ENCODE assay signal across 1 cellular context in the genomic region with DNA sequence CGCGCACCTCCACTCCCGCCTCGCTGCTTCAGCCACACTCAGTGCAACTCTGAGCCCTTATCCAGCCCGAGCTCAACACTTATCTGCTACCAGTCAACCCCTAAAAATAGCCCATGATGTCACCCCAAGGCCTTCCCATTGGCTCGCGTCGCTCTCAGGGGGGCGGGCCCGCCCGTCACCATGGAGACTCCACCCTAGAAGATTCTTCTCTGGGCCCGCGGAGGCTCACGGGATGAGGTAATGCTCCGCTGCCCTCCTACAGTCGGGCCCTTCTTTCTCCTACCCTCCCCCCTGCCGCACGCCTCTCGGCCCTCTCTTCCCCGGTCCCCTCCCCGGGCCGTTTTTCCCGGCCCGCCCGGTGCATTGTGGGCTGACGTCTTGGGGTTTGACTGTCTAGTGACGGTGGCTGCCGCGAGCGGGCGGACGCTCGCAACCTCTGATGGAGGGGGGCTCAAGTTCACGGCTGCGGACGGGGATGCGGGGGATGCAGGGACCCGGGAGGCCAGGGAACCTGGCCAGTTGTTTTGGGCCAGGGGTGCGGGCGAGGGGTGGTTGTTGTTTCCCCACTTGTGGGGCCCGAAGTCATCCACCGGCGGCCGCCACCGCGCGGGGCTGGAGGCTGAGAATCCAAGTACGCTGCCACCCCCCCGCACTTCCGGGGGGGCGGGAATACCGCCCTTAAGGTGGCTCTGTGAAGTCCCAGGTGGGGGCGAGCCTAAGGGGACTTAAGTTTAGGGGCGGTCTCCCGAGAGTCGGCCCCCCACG.
A peak's percentile ranks its signal among the peaks of the same experiment; 100 is the strongest.
TF ChIP-seq lines count a peak whose summit lies in the region.

Gene JUN (minus strand): TSS at position 55 of the 765 bp plus-strand sequence. CDS start 977 bp downstream, outside the sequence.

TF ChIP-seq in K562, 482 proteins besides CTCF, POLR2A, EP300 and RAD21 (continued from another document and continues in another):
- TF ChIP-seq, protein P1, sequence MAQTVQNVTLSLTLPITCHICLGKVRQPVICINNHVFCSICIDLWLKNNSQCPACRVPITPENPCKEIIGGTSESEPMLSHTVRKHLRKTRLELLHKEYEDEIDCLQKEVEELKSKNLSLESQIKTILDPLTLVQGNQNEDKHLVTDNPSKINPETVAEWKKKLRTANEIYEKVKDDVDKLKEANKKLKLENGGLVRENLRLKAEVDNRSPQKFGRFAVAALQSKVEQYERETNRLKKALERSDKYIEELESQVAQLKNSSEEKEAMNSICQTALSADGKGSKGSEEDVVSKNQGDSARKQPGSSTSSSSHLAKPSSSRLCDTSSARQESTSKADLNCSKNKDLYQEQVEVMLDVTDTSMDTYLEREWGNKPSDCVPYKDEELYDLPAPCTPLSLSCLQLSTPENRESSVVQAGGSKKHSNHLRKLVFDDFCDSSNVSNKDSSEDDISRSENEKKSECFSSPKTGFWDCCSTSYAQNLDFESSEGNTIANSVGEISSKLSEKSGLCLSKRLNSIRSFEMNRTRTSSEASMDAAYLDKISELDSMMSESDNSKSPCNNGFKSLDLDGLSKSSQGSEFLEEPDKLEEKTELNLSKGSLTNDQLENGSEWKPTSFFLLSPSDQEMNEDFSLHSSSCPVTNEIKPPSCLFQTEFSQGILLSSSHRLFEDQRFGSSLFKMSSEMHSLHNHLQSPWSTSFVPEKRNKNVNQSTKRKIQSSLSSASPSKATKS (CRISPR knock-in tag; IDR thresholded peaks at IDR 0.05), result 0 out of 2 replicates have a peak, but pooled peaks have one; percentile 23
- peak in 1 of 2 experiments; percentile 84; a peak in 2 of 4 replicates for TF ChIP-seq SRF (CRISPR knock-in tag; IDR thresholded peaks at IDR 0.05)
- no peak for TF ChIP-seq KLF6 (CRISPR knock-in tag; IDR thresholded peaks at IDR 0.05; ENCODE audit: borderline replicate concordance)
- TF ChIP-seq RBM14 (IDR thresholded peaks at IDR 0.05; ENCODE audit: borderline replicate concordance, insufficient read depth, low read depth, low read length), result no peak
- no peak; a peak in 2 of 4 replicates for TF ChIP-seq HDAC1 (IDR thresholded peaks at IDR 0.05)
- TF ChIP-seq, protein P2, sequence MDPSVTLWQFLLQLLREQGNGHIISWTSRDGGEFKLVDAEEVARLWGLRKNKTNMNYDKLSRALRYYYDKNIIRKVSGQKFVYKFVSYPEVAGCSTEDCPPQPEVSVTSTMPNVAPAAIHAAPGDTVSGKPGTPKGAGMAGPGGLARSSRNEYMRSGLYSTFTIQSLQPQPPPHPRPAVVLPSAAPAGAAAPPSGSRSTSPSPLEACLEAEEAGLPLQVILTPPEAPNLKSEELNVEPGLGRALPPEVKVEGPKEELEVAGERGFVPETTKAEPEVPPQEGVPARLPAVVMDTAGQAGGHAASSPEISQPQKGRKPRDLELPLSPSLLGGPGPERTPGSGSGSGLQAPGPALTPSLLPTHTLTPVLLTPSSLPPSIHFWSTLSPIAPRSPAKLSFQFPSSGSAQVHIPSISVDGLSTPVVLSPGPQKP (CRISPR knock-in tag; IDR thresholded peaks at IDR 0.05), result no peak
- TF ChIP-seq ZNF518B (CRISPR knock-in tag; IDR thresholded peaks at IDR 0.05), result no peak
- peak; percentile 98 for TF ChIP-seq SMAD1 (IDR thresholded peaks at IDR 0.05; ENCODE audit: low read depth, low read length, partially characterized antibody)
- TF ChIP-seq MEF2D (tag; conservative IDR thresholded peaks at IDR 0.05; ENCODE audit: low read depth), result peak; percentile 99
- TF ChIP-seq HMGN3 (IDR thresholded peaks at IDR 0.05; ENCODE audit: borderline replicate concordance, extremely low read depth, insufficient read length, low read depth, low read length), result peak; percentile 80
- peak; percentile 38; the same call in 1 of the 2 replicates for TF ChIP-seq SMARCE1 (IDR thresholded peaks at IDR 0.05)
- TF ChIP-seq ZNF583 (CRISPR knock-in tag; IDR thresholded peaks at IDR 0.05), result no peak
- peak; percentile 16; the same call in 1 of the 2 replicates for TF ChIP-seq MTA1 (IDR thresholded peaks at IDR 0.05; ENCODE audit: borderline replicate concordance)
- no peak for TF ChIP-seq CBX3 (IDR thresholded peaks at IDR 0.05; ENCODE audit: borderline replicate concordance in 1 of 2, low read length in 2 of 2)
- no peak for TF ChIP-seq ELF4 (CRISPR knock-in tag; IDR thresholded peaks at IDR 0.05)
- no peak for TF ChIP-seq RERE (CRISPR knock-in tag; IDR thresholded peaks at IDR 0.05; ENCODE audit: borderline replicate concordance)
- TF ChIP-seq TEAD4 (IDR thresholded peaks at IDR 0.05; ENCODE audit: low read length), result peak; percentile 49; the same call in 1 of the 2 replicates
- TF ChIP-seq TEAD4 (CRISPR knock-in tag; IDR thresholded peaks at IDR 0.05; ENCODE audit: borderline replicate concordance), result no peak
- peak; percentile 52 for TF ChIP-seq ARID1B (IDR thresholded peaks at IDR 0.05)
- TF ChIP-seq NEUROD1 (IDR thresholded peaks at IDR 0.05; ENCODE audit: borderline replicate concordance, low read depth, low read length, partially characterized antibody), result peak; percentile 66
- TF ChIP-seq, protein P3, sequence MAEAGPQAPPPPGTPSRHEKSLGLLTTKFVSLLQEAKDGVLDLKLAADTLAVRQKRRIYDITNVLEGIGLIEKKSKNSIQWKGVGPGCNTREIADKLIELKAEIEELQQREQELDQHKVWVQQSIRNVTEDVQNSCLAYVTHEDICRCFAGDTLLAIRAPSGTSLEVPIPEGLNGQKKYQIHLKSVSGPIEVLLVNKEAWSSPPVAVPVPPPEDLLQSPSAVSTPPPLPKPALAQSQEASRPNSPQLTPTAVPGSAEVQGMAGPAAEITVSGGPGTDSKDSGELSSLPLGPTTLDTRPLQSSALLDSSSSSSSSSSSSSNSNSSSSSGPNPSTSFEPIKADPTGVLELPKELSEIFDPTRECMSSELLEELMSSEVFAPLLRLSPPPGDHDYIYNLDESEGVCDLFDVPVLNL (CRISPR knock-in tag; IDR thresholded peaks at IDR 0.05; ENCODE audit: low read depth), result no peak
- TF ChIP-seq CEBPZ (IDR thresholded peaks at IDR 0.05; ENCODE audit: borderline replicate concordance, low read depth, low read length), result no peak
- peak; percentile 56 for TF ChIP-seq MBD2 (IDR thresholded peaks at IDR 0.05; ENCODE audit: borderline replicate concordance, low read depth)
